Comparison of ENCODE assay signal across 20 cellular contexts in the genomic region with DNA sequence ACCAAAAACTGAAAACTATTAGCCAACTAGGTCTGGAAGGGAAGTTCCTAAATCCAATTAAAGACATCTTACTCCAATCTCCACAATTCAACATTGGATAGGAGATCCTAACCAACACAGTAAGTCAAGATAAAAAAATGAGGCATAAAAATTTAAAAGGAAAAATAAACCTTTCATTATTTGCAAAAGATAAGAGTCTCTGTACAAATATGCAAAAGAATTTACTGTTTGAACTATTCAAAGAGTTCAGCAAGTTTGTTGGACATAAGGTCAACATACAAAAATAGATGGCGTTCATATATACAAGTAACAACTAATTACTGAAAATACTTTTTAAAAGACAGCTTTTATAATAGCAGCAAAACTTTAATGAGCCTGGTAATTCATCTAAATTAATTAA. TPM values are rescaled to one million over a fixed set of nuclear protein-coding genes. Genes with fewer than 3 reads are reported as not detected.
DNase-seq lines count a peak whose midpoint lies in the region; FAIRE-seq and TF ChIP-seq lines count a peak whose summit lies in the region.
"Had no signal": no experiment of that assay in that cellular context is flagged by ENCODE, and none has a peak within 500 bp of the region (broad histone marks: within the 10 kb centered on the region; RNA-seq: fewer than 3 reads in every experiment).

No MANE protein-coding gene starts in this region.

- 0 out of 2 replicates have a peak overlapping the region, but pooled peaks have one; percentile 0 for H3K27ac ChIP-seq in 22Rv1
- H3K27ac ChIP-seq in hepatocyte: no peak overlapping the region
- H3K27ac ChIP-seq in smooth muscle cell (ENCODE audit: low read depth): no peak overlapping the region
- H3K27ac ChIP-seq in endodermal cell (ENCODE audit: low read depth, low read length): no peak overlapping the region

- H3K79me2 ChIP-seq in hepatocyte: peaks cover 6% of the 10 kb centered on the region
- H3K79me2 ChIP-seq in smooth muscle cell (ENCODE audit: low read depth): peaks cover 17% of the 10 kb centered on the region

- DNase-seq in hepatocyte (ENCODE audit: low spot score) (no peak), smooth muscle cell (lab: John Stamatoyannopoulos, UW; ENCODE audit: unreplicated experiment) (no peak), amygdala (lab: John Stamatoyannopoulos, UW) (no peak), endodermal cell (no peak)
- DNase-seq: ACHN; BE2C; C1 segment of cervical spinal cord; CD4-positive, CD25-positive, alpha-beta regulatory T cell; CD8-positive, alpha-beta memory T cell; COR-L47; GDM1; H7; HFFc6 had no signal

- H3K9ac ChIP-seq in smooth muscle cell (ENCODE audit: low read depth): no peak overlapping the region
- no peak overlapping the region for H3K9ac ChIP-seq in endodermal cell (ENCODE audit: extremely low read depth, low read length, poor library complexity, severe bottlenecking)

- H3K27me3 ChIP-seq in hepatocyte (no peaks in the 10 kb centered on the region), smooth muscle cell (ENCODE audit: low read depth) (no peaks in the 10 kb centered on the region), endodermal cell (ENCODE audit: control insufficient read depth, insufficient read depth, low read length, poor library complexity, severe bottlenecking) (no peaks in the 10 kb centered on the region)

- no peaks in the 10 kb centered on the region for H3K27me3 Mint-ChIP-seq in endodermal cell (ENCODE audit: insufficient read depth)
- H3K27me3 Mint-ChIP-seq: CD4-positive, CD25-positive, alpha-beta regulatory T cell; CD8-positive, alpha-beta memory T cell; IgD-negative memory B cell had no signal

- no peaks in the 10 kb centered on the region for H3K36me3 ChIP-seq in hepatocyte (replicated peaks; ENCODE audit: insufficient read depth, low read depth)
- H3K36me3 ChIP-seq in smooth muscle cell (ENCODE audit: low read depth): no peaks in the 10 kb centered on the region
- H3K36me3 ChIP-seq in endodermal cell (ENCODE audit: control insufficient read depth, insufficient read depth, low read length): no peaks in the 10 kb centered on the region
- H3K36me3 ChIP-seq: BE2C had no signal

- no peaks in the 10 kb centered on the region for H3K9me3 ChIP-seq in hepatocyte (ENCODE audit: low read depth)
- no peaks in the 10 kb centered on the region for H3K9me3 ChIP-seq in smooth muscle cell (replicated peaks; ENCODE audit: low read depth)
- H3K9me3 ChIP-seq in endodermal cell (ENCODE audit: control insufficient read depth, low read length): no peaks in the 10 kb centered on the region
- H3K9me3 ChIP-seq: BE2C had no signal

- no peaks in the 10 kb centered on the region for H3K9me3 Mint-ChIP-seq in endodermal cell
- H3K9me3 Mint-ChIP-seq: CD4-positive, CD25-positive, alpha-beta regulatory T cell; GM23338 had no signal

- H3K4me3 ChIP-seq in hepatocyte: no peak overlapping the region
- H3K4me3 ChIP-seq in smooth muscle cell: no peak overlapping the region
- no peak overlapping the region for H3K4me3 ChIP-seq in endodermal cell (ENCODE audit: low read length)
- H3K4me3 ChIP-seq: GM23338 had no signal

- WGBS in hepatocyte (ENCODE audit: low lambda C conversion rate, missing lambda C conversion rate): 50% methylated on average over 1 of the region's 1 CpG
- 98% methylated on average over 1 of the region's 1 CpG for WGBS in smooth muscle cell (ENCODE audit: low lambda C conversion rate)
- 100% methylated on average over 1 of the region's 1 CpG; no CpG with 5 or more reads in 1 of the 2 experiments for WGBS in endodermal cell (ENCODE audit: insufficient coverage in 1 of 2, insufficient read length in 1 of 2), 2 experiments

- FAIRE-seq in G401.6 (lab: Jason Lieb, UNC): peak; percentile 56
- FAIRE-seq: GM12892, GM18507, HTR-8/SVneo had no signal

- peaks cover 19% of the 10 kb centered on the region for H3F3A ChIP-seq in smooth muscle cell (ENCODE audit: low read depth)

- peak overlapping the region; percentile 35 for H3K4me2 ChIP-seq in hepatocyte
- peak overlapping the region; percentile 93 for H3K4me2 ChIP-seq in smooth muscle cell
- H3K4me2 ChIP-seq: GM23338 had no signal

- no peaks in the 10 kb centered on the region for H3K36me3 Mint-ChIP-seq in endodermal cell (ENCODE audit: low read depth)
- H3K36me3 Mint-ChIP-seq: CD4-positive, CD25-positive, alpha-beta regulatory T cell; CD8-positive, alpha-beta memory T cell; IgD-negative memory B cell had no signal

- H3K4me1 Mint-ChIP-seq in endodermal cell: no peaks in the 10 kb centered on the region
- H3K4me1 Mint-ChIP-seq: CD4-positive, CD25-positive, alpha-beta regulatory T cell; CD8-positive, alpha-beta memory T cell; GM23338; IgD-negative memory B cell had no signal

- H2AFZ ChIP-seq in hepatocyte (no peak overlapping the region), smooth muscle cell (ENCODE audit: low read depth) (peak overlapping the region; percentile 75)
- H2AFZ ChIP-seq: GM23338 had no signal

- H3K4me1 ChIP-seq in hepatocyte (ENCODE audit: insufficient read depth): peaks cover 37% of the 10 kb centered on the region
- H3K4me1 ChIP-seq in smooth muscle cell (ENCODE audit: low read depth): peaks cover 25% of the 10 kb centered on the region
- H3K4me1 ChIP-seq in endodermal cell (ENCODE audit: control insufficient read depth, insufficient read depth, low read length): peaks cover under 1% of the 10 kb centered on the region
- H3K4me1 ChIP-seq: BE2C had no signal

- H3K27ac Mint-ChIP-seq in endodermal cell: no peak overlapping the region
- H3K27ac Mint-ChIP-seq: CD4-positive, CD25-positive, alpha-beta regulatory T cell; CD8-positive, alpha-beta memory T cell; GM23338; HFFc6; IgD-negative memory B cell had no signal

- no peak for TF ChIP-seq CTCF in 22Rv1 (IDR thresholded peaks at IDR 0.05)
- no peak for TF ChIP-seq CTCF in hepatocyte (IDR thresholded peaks at IDR 0.05; ENCODE audit: poor library complexity)
- TF ChIP-seq CTCF in smooth muscle cell (IDR thresholded peaks at IDR 0.05; ENCODE audit: borderline replicate concordance, insufficient read depth, poor library complexity, severe bottlenecking): no peak
- TF ChIP-seq CTCF in endodermal cell (conservative IDR thresholded peaks at IDR 0.05): no peak

- no peak overlapping the region for H3K4me3 Mint-ChIP-seq in endodermal cell
- H3K4me3 Mint-ChIP-seq: CD4-positive, CD25-positive, alpha-beta regulatory T cell; CD8-positive, alpha-beta memory T cell; GM23338; HFFc6; IgD-negative memory B cell had no signal

- no peaks in the 10 kb centered on the region for H3K9me2 ChIP-seq in hepatocyte (replicated peaks; ENCODE audit: insufficient read depth)

- no peaks in the 10 kb centered on the region for H4K20me1 ChIP-seq in hepatocyte (ENCODE audit: insufficient read depth, poor library complexity, severe bottlenecking)
- H4K20me1 ChIP-seq in smooth muscle cell (ENCODE audit: low read depth): no peaks in the 10 kb centered on the region

RNA-seq across cellular contexts. Expression of a gene that starts 3.1 kb away (rescaled TPM):
- total RNA-seq in hepatocyte: 27.7 and 36.1 TPM in 2 replicates
- polyA plus RNA-seq in hepatocyte: 9.7 and 12.0 TPM in 2 replicates
- 18.0 and 28.9 TPM in 2 replicates for total RNA-seq in smooth muscle cell
- polyA plus RNA-seq in smooth muscle cell: 11.5 and 18.0 TPM in 2 replicates
- total RNA-seq in endodermal cell: 10 to 100 TPM in 1 of 2 donors, 1 to 10 TPM in 1; 8.6 to 21.0 TPM
- polyA plus RNA-seq in endodermal cell (2013, experiment 1 of 2): 33.0 TPM
- polyA plus RNA-seq in endodermal cell (2013, experiment 2 of 2): 38.5 TPM
- total RNA-seq: CD8-positive, alpha-beta memory T cell had no signal
- polyA plus RNA-seq: CD4-positive, CD25-positive, alpha-beta regulatory T cell; CD8-positive, alpha-beta memory T cell; IgD-negative memory B cell had no signal
